ENCODE assay signal across 19 cellular contexts in genomic region chr3:84136425-84136824, GRCh38.
A peak's percentile ranks its signal among the peaks of the same experiment; 100 is the strongest.
DNase-seq lines count a peak whose midpoint lies in the region; ATAC-seq, FAIRE-seq and TF ChIP-seq lines count a peak whose summit lies in the region.
"Had no signal": no experiment of that assay in that cellular context is flagged by ENCODE, and none has a peak within 500 bp of the region (broad histone marks: within the 10 kb centered on the region; RNA-seq: fewer than 3 reads in every experiment).

No MANE protein-coding gene starts in this region.

- no peak overlapping the region for H3K27ac ChIP-seq in C4-2B
- H3K27ac ChIP-seq: heart right ventricle, sigmoid colon, SJSA1, thoracic aorta had no signal

- peak; percentile 19 for TF ChIP-seq CTCF in C4-2B (conservative IDR thresholded peaks at IDR 0.05)

- DNase-seq in H7 (peak; percentile 7), astrocyte of the hippocampus (ENCODE audit: low read depth, low spot score) (peak; percentile 19), kidney tubule cell (ENCODE audit: low spot score) (peak; percentile 1), GM12892 (ENCODE audit: insufficient read length) (no peak), NCI-H2107 treated with DMSO at 0.1 percent for 48 hours (lab: John Stamatoyannopoulos, UW; ENCODE audit: unreplicated experiment) (no peak)
- DNase-seq: activated CD4-positive, alpha-beta memory T cell treated with anti-CD3 and anti-CD28 coated beads for 36 hours; heart right ventricle; MG63; NCI-H1694; NCI-H510A; sigmoid colon; stimulated activated naive B cell treated with anti-CD40 and anti-IgM and Interleukin-4, amounts not matched to agents 10 μg/mL and 1 μg/mL and 100 μg/mL, for 72 hours had no signal

- no peak for TF ChIP-seq POLR2A in GM12892 (IDR thresholded peaks at IDR 0.05; ENCODE audit: low read depth, low read length)

- no peak for ATAC-seq in GM18519 (IDR thresholded peaks at IDR 0.05; ENCODE audit: low FRiP score, unreplicated experiment)
- ATAC-seq in HG02571 (IDR thresholded peaks at IDR 0.05; ENCODE audit: unreplicated experiment), result no peak
- ATAC-seq: heart right ventricle; HepG2; stimulated activated naive B cell treated with anti-CD40 and anti-IgM and Interleukin-4, amounts not matched to agents 10 μg/mL and 1 μg/mL and 100 μg/mL, for 72 hours had no signal

- FAIRE-seq in GM12892 (lab: Jason Lieb, UNC), result no peak
- FAIRE-seq: GM19239, HepG2 had no signal

- H3K4me3 ChIP-seq in H7 (ENCODE audit: insufficient read depth, low read depth, low read length), result no peak overlapping the region
- H3K4me3 ChIP-seq: heart right ventricle, MG63, sigmoid colon, SJSA1, thoracic aorta had no signal

- no peaks in the 10 kb centered on the region for H3K36me3 ChIP-seq in H7 (replicated peaks; ENCODE audit: control insufficient read depth, insufficient read depth, low read length)
- H3K36me3 ChIP-seq: heart right ventricle, MG63, sigmoid colon, SJSA1, thoracic aorta had no signal

- no peaks in the 10 kb centered on the region for H3K27me3 ChIP-seq in H7 (ENCODE audit: control insufficient read depth, insufficient read depth, low read length)
- H3K27me3 ChIP-seq: heart right ventricle, MG63, sigmoid colon, SJSA1 had no signal

Comparison
In these comparisons a context has a peak if more than half of its experiments do, and no peak if none do; other contexts are left out.
1. DNase-seq: peak in H7 (single experiment), astrocyte of the hippocampus (single experiment) and kidney tubule cell (single experiment); none in GM12892 (single experiment) and NCI-H2107 treated with DMSO at 0.1 percent for 48 hours (single experiment).